Comparison of ENCODE assay signal across 18 cellular contexts in the genomic region with DNA sequence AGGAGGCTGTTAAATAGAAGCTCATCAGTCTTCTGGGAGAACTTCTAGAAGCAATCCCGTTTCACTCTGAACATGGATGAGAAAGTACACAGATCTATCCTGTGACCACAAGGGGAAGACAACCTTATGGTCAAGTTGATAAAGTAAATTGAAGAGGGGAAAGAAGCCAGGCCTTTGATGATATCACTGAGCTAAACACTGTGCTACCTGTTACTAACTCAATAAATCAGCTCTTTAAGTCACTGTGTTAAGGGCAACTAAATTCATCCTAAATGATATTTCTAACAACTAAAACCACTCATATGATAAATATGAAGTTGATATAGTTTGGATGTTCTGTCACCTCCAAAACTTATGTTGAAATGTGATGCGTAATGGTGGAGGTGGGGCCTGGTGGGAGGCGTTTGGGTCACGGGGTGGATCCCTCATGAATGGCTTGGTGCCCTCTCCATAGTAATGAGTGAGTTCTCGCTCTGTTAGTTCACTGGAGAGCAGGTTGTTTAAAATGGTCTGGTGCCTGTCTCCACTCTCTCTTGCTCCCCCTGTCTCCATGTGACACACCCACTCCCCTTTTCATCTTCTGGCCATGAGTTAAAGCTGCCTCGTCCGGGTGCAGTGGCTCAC.
"Had no signal": no experiment of that assay in that cellular context is flagged by ENCODE, and none has a peak within 500 bp of the region (broad histone marks: within the 10 kb centered on the region; RNA-seq: fewer than 3 reads in every experiment).

No MANE protein-coding gene starts in this region.

- H3K9me3 ChIP-seq: lower lobe of right lung, ovary, psoas muscle, sigmoid colon, suprapubic skin, vagina had no signal

- H3K27me3 Mint-ChIP-seq: naive thymus-derived CD8-positive, alpha-beta T cell; stimulated activated memory B cell treated with anti-CD40 and anti-IgM and Interleukin-4, amounts not matched to agents 10 μg/mL and 1 μg/mL and 100 μg/mL, for 72 hours; stimulated activated naive CD8-positive, alpha-beta T cell treated with anti-CD3 and anti-CD28 coated beads, Interleukin-15, Interleukin-2, amounts not matched to agents 100 ng/mL and 50 ng/mL, for 24 hours had no signal

- H3K4me1 ChIP-seq: lower lobe of right lung, psoas muscle, sigmoid colon, suprapubic skin, vagina had no signal

- H3K4me3 ChIP-seq: coronary artery, lower lobe of right lung, ovary, psoas muscle, sigmoid colon, suprapubic skin, vagina had no signal

- H3K4me3 Mint-ChIP-seq: naive thymus-derived CD8-positive, alpha-beta T cell; stimulated activated memory B cell treated with anti-CD40 and anti-IgM and Interleukin-4, amounts not matched to agents 10 μg/mL and 1 μg/mL and 100 μg/mL, for 72 hours; stimulated activated naive CD8-positive, alpha-beta T cell treated with anti-CD3 and anti-CD28 coated beads, Interleukin-15, Interleukin-2, amounts not matched to agents 100 ng/mL and 50 ng/mL, for 24 hours had no signal

- H3K27ac ChIP-seq: coronary artery, lower lobe of right lung, ovary, psoas muscle, sigmoid colon, suprapubic skin, vagina had no signal

- DNase-seq: dermis blood vessel endothelial cell; effector memory CD4-positive, alpha-beta T cell; left ventricle myocardium superior; lower lobe of right lung; naive thymus-derived CD8-positive, alpha-beta T cell; occipital lobe; ovary; posterior cingulate gyrus; psoas muscle; right cardiac atrium; sigmoid colon; stimulated activated CD4-positive, alpha-beta T cell treated with anti-CD3 and anti-CD28 coated beads, Interleukin-4, amount 100 ng/mL, for 4 hours; trophoblast cell had no signal

- H3K27me3 ChIP-seq: ovary, sigmoid colon, suprapubic skin, vagina had no signal

- H3K36me3 ChIP-seq: ovary, vagina had no signal

- ATAC-seq: left ventricle myocardium superior; lower lobe of right lung; naive thymus-derived CD8-positive, alpha-beta T cell; psoas muscle; right cardiac atrium; stimulated activated memory B cell treated with anti-CD40 and anti-IgM and Interleukin-4, amounts not matched to agents 10 μg/mL and 1 μg/mL and 100 μg/mL, for 72 hours had no signal

- H3K9me3 Mint-ChIP-seq: naive thymus-derived CD8-positive, alpha-beta T cell; stimulated activated memory B cell treated with anti-CD40 and anti-IgM and Interleukin-4, amounts not matched to agents 10 μg/mL and 1 μg/mL and 100 μg/mL, for 72 hours; stimulated activated naive CD8-positive, alpha-beta T cell treated with anti-CD3 and anti-CD28 coated beads, Interleukin-15, Interleukin-2, amounts not matched to agents 100 ng/mL and 50 ng/mL, for 24 hours had no signal

- H3K27ac Mint-ChIP-seq: stimulated activated memory B cell treated with anti-CD40 and anti-IgM and Interleukin-4, amounts not matched to agents 10 μg/mL and 1 μg/mL and 100 μg/mL, for 72 hours; stimulated activated naive CD8-positive, alpha-beta T cell treated with anti-CD3 and anti-CD28 coated beads, Interleukin-15, Interleukin-2, amounts not matched to agents 100 ng/mL and 50 ng/mL, for 24 hours had no signal
